In the genomic region with DNA sequence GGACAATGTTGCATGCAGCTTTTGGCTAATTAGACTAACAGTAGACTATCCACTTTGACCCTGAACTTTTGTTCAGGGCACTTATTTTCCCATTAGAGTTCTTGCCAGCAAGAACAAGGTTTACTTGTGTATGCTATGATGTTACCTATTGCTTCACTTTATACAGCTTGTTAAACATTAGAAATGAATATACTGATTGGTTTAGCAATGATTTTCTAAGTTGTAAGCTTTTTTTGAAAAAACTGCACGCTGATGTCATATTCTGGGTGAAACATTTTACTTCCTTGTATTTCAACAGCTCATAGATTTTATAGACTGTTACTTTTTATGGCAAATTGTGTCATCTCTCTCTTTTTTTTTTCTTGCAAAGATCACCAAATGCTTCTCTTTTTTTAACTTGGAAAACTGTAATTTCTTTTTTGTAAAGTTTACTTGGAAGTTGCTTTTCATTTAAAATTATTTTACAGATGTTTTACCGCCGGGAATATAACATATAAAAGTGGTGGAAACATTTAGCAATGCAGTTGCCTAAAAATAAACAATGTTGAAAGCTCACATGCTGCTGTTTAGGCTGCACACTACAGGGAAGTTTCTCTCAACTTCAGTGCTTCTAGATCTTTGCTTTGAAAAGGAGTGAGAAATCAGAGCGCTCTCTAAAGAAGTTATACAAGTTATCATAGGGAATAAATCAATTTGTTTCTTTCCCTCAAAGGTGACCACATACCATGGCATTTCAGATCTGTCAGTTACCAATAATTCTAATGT, we compare ENCODE assay signal across 1 cellular context.
TF ChIP-seq lines count a peak whose summit lies in the region.

No MANE protein-coding gene starts in this region.

TF ChIP-seq in HEK293, 187 proteins besides CTCF, POLR2A, EP300 and RAD21 (continued from another document):
- TF ChIP-seq, protein P1, sequence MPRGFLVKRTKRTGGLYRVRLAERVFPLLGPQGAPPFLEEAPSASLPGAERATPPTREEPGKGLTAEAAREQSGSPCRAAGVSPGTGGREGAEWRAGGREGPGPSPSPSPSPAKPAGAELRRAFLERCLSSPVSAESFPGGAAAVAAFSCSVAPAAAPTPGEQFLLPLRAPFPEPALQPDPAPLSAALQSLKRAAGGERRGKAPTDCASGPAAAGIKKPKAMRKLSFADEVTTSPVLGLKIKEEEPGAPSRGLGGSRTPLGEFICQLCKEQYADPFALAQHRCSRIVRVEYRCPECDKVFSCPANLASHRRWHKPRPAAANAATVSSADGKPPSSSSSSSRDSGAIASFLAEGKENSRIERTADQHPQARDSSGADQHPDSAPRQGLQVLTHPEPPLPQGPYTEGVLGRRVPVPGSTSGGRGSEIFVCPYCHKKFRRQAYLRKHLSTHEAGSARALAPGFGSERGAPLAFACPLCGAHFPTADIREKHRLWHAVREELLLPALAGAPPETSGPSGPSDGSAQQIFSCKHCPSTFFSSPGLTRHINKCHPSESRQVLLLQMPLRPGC (tag by site-specific recombination; IDR thresholded peaks at IDR 0.05), result 0 out of 2 replicates have a peak, but pooled peaks have one; percentile 38
- no peak for TF ChIP-seq ZNF121 (tag by site-specific recombination; IDR thresholded peaks at IDR 0.05)
- TF ChIP-seq GLIS2 (tag by site-specific recombination; IDR thresholded peaks at IDR 0.05), result no peak
- TF ChIP-seq, protein P2, sequence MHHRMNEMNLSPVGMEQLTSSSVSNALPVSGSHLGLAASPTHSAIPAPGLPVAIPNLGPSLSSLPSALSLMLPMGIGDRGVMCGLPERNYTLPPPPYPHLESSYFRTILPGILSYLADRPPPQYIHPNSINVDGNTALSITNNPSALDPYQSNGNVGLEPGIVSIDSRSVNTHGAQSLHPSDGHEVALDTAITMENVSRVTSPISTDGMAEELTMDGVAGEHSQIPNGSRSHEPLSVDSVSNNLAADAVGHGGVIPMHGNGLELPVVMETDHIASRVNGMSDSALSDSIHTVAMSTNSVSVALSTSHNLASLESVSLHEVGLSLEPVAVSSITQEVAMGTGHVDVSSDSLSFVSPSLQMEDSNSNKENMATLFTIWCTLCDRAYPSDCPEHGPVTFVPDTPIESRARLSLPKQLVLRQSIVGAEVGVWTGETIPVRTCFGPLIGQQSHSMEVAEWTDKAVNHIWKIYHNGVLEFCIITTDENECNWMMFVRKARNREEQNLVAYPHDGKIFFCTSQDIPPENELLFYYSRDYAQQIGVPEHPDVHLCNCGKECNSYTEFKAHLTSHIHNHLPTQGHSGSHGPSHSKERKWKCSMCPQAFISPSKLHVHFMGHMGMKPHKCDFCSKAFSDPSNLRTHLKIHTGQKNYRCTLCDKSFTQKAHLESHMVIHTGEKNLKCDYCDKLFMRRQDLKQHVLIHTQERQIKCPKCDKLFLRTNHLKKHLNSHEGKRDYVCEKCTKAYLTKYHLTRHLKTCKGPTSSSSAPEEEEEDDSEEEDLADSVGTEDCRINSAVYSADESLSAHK (tag by site-specific recombination; IDR thresholded peaks at IDR 0.05), result peak; percentile 8; the same call in 1 of the 2 replicates
- 0 out of 2 replicates have a peak, but pooled peaks have one; percentile 41 for TF ChIP-seq ZNF843 (tag by site-specific recombination; IDR thresholded peaks at IDR 0.05)
- peak; percentile 59 for TF ChIP-seq ZNF366 (tag by site-specific recombination; conservative IDR thresholded peaks at IDR 0.05)
- TF ChIP-seq, protein P3, sequence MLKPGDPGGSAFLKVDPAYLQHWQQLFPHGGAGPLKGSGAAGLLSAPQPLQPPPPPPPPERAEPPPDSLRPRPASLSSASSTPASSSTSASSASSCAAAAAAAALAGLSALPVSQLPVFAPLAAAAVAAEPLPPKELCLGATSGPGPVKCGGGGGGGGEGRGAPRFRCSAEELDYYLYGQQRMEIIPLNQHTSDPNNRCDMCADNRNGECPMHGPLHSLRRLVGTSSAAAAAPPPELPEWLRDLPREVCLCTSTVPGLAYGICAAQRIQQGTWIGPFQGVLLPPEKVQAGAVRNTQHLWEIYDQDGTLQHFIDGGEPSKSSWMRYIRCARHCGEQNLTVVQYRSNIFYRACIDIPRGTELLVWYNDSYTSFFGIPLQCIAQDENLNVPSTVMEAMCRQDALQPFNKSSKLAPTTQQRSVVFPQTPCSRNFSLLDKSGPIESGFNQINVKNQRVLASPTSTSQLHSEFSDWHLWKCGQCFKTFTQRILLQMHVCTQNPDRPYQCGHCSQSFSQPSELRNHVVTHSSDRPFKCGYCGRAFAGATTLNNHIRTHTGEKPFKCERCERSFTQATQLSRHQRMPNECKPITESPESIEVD (tag by site-specific recombination; IDR thresholded peaks at IDR 0.05), result peak; percentile 99
- 0 out of 2 replicates have a peak, but pooled peaks have one; percentile 3 for TF ChIP-seq ZNF2 (tag by site-specific recombination; IDR thresholded peaks at IDR 0.05)
- TF ChIP-seq ZNF184 (tag by site-specific recombination; IDR thresholded peaks at IDR 0.05), result peak; percentile 57
- peak; percentile 37 for TF ChIP-seq FEZF1 (tag by site-specific recombination; IDR thresholded peaks at IDR 0.05)
- peak; percentile 68; the same call in 1 of the 2 replicates for TF ChIP-seq ZEB2 (tag by site-specific recombination; IDR thresholded peaks at IDR 0.05)
- TF ChIP-seq, protein P4, sequence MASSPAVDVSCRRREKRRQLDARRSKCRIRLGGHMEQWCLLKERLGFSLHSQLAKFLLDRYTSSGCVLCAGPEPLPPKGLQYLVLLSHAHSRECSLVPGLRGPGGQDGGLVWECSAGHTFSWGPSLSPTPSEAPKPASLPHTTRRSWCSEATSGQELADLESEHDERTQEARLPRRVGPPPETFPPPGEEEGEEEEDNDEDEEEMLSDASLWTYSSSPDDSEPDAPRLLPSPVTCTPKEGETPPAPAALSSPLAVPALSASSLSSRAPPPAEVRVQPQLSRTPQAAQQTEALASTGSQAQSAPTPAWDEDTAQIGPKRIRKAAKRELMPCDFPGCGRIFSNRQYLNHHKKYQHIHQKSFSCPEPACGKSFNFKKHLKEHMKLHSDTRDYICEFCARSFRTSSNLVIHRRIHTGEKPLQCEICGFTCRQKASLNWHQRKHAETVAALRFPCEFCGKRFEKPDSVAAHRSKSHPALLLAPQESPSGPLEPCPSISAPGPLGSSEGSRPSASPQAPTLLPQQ (tag by site-specific recombination; IDR thresholded peaks at IDR 0.05), result no peak
- TF ChIP-seq, protein P5, sequence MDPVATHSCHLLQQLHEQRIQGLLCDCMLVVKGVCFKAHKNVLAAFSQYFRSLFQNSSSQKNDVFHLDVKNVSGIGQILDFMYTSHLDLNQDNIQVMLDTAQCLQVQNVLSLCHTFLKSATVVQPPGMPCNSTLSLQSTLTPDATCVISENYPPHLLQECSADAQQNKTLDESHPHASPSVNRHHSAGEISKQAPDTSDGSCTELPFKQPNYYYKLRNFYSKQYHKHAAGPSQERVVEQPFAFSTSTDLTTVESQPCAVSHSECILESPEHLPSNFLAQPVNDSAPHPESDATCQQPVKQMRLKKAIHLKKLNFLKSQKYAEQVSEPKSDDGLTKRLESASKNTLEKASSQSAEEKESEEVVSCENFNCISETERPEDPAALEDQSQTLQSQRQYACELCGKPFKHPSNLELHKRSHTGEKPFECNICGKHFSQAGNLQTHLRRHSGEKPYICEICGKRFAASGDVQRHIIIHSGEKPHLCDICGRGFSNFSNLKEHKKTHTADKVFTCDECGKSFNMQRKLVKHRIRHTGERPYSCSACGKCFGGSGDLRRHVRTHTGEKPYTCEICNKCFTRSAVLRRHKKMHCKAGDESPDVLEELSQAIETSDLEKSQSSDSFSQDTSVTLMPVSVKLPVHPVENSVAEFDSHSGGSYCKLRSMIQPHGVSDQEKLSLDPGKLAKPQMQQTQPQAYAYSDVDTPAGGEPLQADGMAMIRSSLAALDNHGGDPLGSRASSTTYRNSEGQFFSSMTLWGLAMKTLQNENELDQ (tag by site-specific recombination; IDR thresholded peaks at IDR 0.05; ENCODE audit: low read depth), result no peak
- peak; percentile 86 for TF ChIP-seq ZNF629 (tag by site-specific recombination; IDR thresholded peaks at IDR 0.05)
- TF ChIP-seq, protein P6, sequence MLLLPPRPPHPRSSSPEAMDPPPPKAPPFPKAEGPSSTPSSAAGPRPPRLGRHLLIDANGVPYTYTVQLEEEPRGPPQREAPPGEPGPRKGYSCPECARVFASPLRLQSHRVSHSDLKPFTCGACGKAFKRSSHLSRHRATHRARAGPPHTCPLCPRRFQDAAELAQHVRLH (tag by site-specific recombination; IDR thresholded peaks at IDR 0.05), result no peak
